22 cellular contexts compared by ENCODE assay signal in genomic region chr18:48678237-48679115, GRCh38.
"Had no signal": no experiment of that assay in that cellular context is flagged by ENCODE, and none has a peak within 500 bp of the region (broad histone marks: within the 10 kb centered on the region; RNA-seq: fewer than 3 reads in every experiment).

No MANE protein-coding gene starts in this region.

- H3K27ac ChIP-seq: breast epithelium, epithelial cell of prostate, hepatocyte, thyroid gland had no signal

- H3K27ac Mint-ChIP-seq: activated CD4-positive, alpha-beta memory T cell treated with anti-CD3 and anti-CD28 coated beads, Interleukin-2, amount 10 ng/mL, durations not matched to agents 7 days and 5 days; activated T-cell treated with anti-CD3 and anti-CD28 coated beads, Interleukin-2, amount 50 U/mL, for 72 hours; effector memory CD8-positive, alpha-beta T cell; progenitor cell of endocrine pancreas; stimulated activated memory B cell treated with anti-CD40 and anti-IgM and Interleukin-4, amounts not matched to agents 10 μg/mL and 1 μg/mL and 100 μg/mL, for 72 hours; WTC11 had no signal

- DNase-seq: activated CD4-positive, alpha-beta memory T cell treated with anti-CD3 and anti-CD28 coated beads, Interleukin-2, amount 10 ng/mL, durations not matched to agents 7 days and 5 days; activated CD4-positive, alpha-beta T cell treated with anti-CD3 and anti-CD28 coated beads for 4 hours; activated naive CD4-positive, alpha-beta T cell; activated T-cell treated with anti-CD3 and anti-CD28 coated beads, Interleukin-2, amount 50 U/mL, for 72 hours; anterior cingulate cortex; dermis blood vessel endothelial cell; effector memory CD8-positive, alpha-beta T cell; islet precursor cell; mesenchymal stem cell; nucleus accumbens; stimulated activated CD4-positive, alpha-beta T cell treated with anti-CD3 and anti-CD28 coated beads, Interleukin-2, amount 100 ng/mL, for 48 hours; thyroid gland; uterus had no signal

- H3K36me3 Mint-ChIP-seq: stimulated activated memory B cell treated with anti-CD40 and anti-IgM and Interleukin-4, amounts not matched to agents 10 μg/mL and 1 μg/mL and 100 μg/mL, for 72 hours; WTC11 had no signal

- H3K27me3 ChIP-seq: breast epithelium, gastroesophageal sphincter, hepatocyte, thyroid gland, uterus had no signal

- H3K4me3 Mint-ChIP-seq: activated CD4-positive, alpha-beta memory T cell treated with anti-CD3 and anti-CD28 coated beads, Interleukin-2, amount 10 ng/mL, durations not matched to agents 7 days and 5 days; activated T-cell treated with anti-CD3 and anti-CD28 coated beads, Interleukin-2, amount 50 U/mL, for 72 hours; effector memory CD8-positive, alpha-beta T cell; nephron; stimulated activated memory B cell treated with anti-CD40 and anti-IgM and Interleukin-4, amounts not matched to agents 10 μg/mL and 1 μg/mL and 100 μg/mL, for 72 hours; WTC11 had no signal

- H3K27me3 Mint-ChIP-seq: activated CD4-positive, alpha-beta memory T cell treated with anti-CD3 and anti-CD28 coated beads, Interleukin-2, amount 10 ng/mL, durations not matched to agents 7 days and 5 days; effector memory CD8-positive, alpha-beta T cell; progenitor cell of endocrine pancreas; stimulated activated memory B cell treated with anti-CD40 and anti-IgM and Interleukin-4, amounts not matched to agents 10 μg/mL and 1 μg/mL and 100 μg/mL, for 72 hours had no signal

- H3K4me3 ChIP-seq: breast epithelium, gastroesophageal sphincter, hepatocyte, thyroid gland, uterus had no signal

- ATAC-seq: activated T-cell treated with anti-CD3 and anti-CD28 coated beads, Interleukin-2, amount 50 U/mL, for 72 hours; effector memory CD8-positive, alpha-beta T cell; gastroesophageal sphincter; left lobe of liver; stimulated activated memory B cell treated with anti-CD40 and anti-IgM and Interleukin-4, amounts not matched to agents 10 μg/mL and 1 μg/mL and 100 μg/mL, for 72 hours; WTC11 had no signal

- H3K4me1 Mint-ChIP-seq: WTC11 had no signal

- H3K36me3 ChIP-seq: breast epithelium, thyroid gland, uterus had no signal

- H3K9me3 ChIP-seq: breast epithelium, gastroesophageal sphincter, thyroid gland, uterus had no signal

- H3K9me3 Mint-ChIP-seq: activated CD4-positive, alpha-beta memory T cell treated with anti-CD3 and anti-CD28 coated beads, Interleukin-2, amount 10 ng/mL, durations not matched to agents 7 days and 5 days; activated T-cell treated with anti-CD3 and anti-CD28 coated beads, Interleukin-2, amount 50 U/mL, for 72 hours; effector memory CD8-positive, alpha-beta T cell; nephron; stimulated activated memory B cell treated with anti-CD40 and anti-IgM and Interleukin-4, amounts not matched to agents 10 μg/mL and 1 μg/mL and 100 μg/mL, for 72 hours; WTC11 had no signal
